Comparison of ENCODE assay signal across 1 cellular context in the genomic region with DNA sequence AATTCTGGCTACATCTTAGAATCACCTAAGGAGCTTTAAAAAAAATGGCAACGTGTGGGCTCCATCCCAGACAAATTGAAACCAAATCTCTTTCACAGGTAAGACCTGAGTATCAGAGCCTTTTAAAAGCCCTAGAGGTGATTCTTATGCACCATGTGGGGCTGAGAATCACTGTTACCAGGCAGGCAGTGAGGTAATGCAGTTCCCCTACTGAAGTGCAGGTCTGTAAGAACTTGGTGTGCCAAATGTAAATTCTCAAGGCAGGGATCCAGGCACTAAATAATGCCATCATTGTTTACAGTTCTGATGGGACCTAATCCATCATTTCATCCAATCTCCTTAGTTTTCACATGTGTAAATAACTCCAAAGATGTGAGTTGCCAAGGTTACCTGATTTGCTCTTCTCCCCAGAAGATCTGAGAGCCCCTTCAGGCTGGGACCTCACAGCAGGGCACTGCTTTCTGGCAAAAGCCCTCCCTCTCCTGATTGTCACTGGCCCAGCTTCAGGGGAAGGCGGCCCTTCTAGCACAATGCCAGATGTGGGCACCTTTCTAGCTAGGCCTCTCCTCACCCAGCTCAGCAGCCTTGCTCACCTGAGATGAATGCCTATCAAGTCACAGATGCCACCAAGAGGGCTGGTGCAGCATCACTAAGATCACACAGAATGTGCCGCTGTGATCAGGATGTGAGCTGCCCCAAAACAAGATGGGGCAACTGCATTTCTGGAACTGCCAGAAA.
TF ChIP-seq lines count a peak whose summit lies in the region.

No MANE protein-coding gene starts in this region.

TF ChIP-seq in H1, 55 proteins besides CTCF, POLR2A, EP300 and RAD21:
- no peak for TF ChIP-seq ATF3 (IDR thresholded peaks at IDR 0.05; ENCODE audit: insufficient read depth, low read depth, low read length)
- no peak for TF ChIP-seq BCL11A (IDR thresholded peaks at IDR 0.05; ENCODE audit: low read depth in 2 of 2, low read length in 2 of 2)
- no peak for TF ChIP-seq E2F6 (IDR thresholded peaks at IDR 0.05)
- no peak for TF ChIP-seq SP2 (IDR thresholded peaks at IDR 0.05; ENCODE audit: low read length)
- no peak for TF ChIP-seq NRF1 (IDR thresholded peaks at IDR 0.05; ENCODE audit: low read depth, low read length)
- TF ChIP-seq RBBP5 (IDR thresholded peaks at IDR 0.05; ENCODE audit: borderline replicate concordance, low read depth, low read length), result no peak
- TF ChIP-seq FOSL1 (IDR thresholded peaks at IDR 0.05; ENCODE audit: insufficient read depth, low read depth, low read length), result no peak
- no peak for TF ChIP-seq SAP30 (IDR thresholded peaks at IDR 0.05; ENCODE audit: insufficient read depth, insufficient replicate concordance, low read length)
- no peak for TF ChIP-seq TEAD4 (IDR thresholded peaks at IDR 0.05; ENCODE audit: low read depth, low read length)
- TF ChIP-seq ZNF274 (IDR thresholded peaks at IDR 0.05; ENCODE audit: borderline replicate concordance, extremely low read depth, low read length), result no peak
- TF ChIP-seq EZH2 (IDR thresholded peaks at IDR 0.05; ENCODE audit: low read depth, low read length, severe bottlenecking), result no peak
- TF ChIP-seq CTBP2 (IDR thresholded peaks at IDR 0.05; ENCODE audit: borderline replicate concordance, insufficient read depth, insufficient read length, low read length), result no peak
- TF ChIP-seq ASH2L (IDR thresholded peaks at IDR 0.05; ENCODE audit: low read length), result no peak
- TF ChIP-seq SIN3A (conservative IDR thresholded peaks at IDR 0.05 in 1 of 2, IDR thresholded peaks at IDR 0.05 in 1 of 2; ENCODE audit: low read depth in 1 of 2, low read length in 2 of 2), result no peak
- no peak for TF ChIP-seq SIRT6 (IDR thresholded peaks at IDR 0.05; ENCODE audit: low read length)
